In genomic region chr2:41836944-41837343, GRCh38 we compare ENCODE assay signal across 9 cellular contexts.
DNase-seq lines count a peak whose midpoint lies in the region; ATAC-seq, FAIRE-seq and TF ChIP-seq lines count a peak whose summit lies in the region.
"Had no signal": no experiment of that assay in that cellular context is flagged by ENCODE, and none has a peak within 500 bp of the region (broad histone marks: within the 10 kb centered on the region; RNA-seq: fewer than 3 reads in every experiment).

No MANE protein-coding gene starts in this region.

- H3K4ac ChIP-seq in mesenchymal stem cell (ENCODE audit: low read depth in 1 of 2, low read length in 2 of 2), result no peak overlapping the region

- H3K4me1 Mint-ChIP-seq in astrocyte (ENCODE audit: low read depth, unreplicated experiment), result no peaks in the 10 kb centered on the region
- H3K4me1 Mint-ChIP-seq in chondrocyte (ENCODE audit: low read depth), result peaks cover 13% of the 10 kb centered on the region

- no peak overlapping the region for H3K23ac ChIP-seq in mesenchymal stem cell (ENCODE audit: low read length in 2 of 2)

- H3K4me3 Mint-ChIP-seq in astrocyte (ENCODE audit: unreplicated experiment), result no peak overlapping the region
- H3K4me3 Mint-ChIP-seq in chondrocyte (ENCODE audit: unreplicated experiment), result no peak overlapping the region
- H3K4me3 Mint-ChIP-seq: T-helper 2 cell treated with Interferon-gamma antibody and Interleukin-4, amounts not matched to agents 5 μg/mL and 100 μg/mL, for 36 hours had no signal

- no peak overlapping the region for H2BK15ac ChIP-seq in mesenchymal stem cell (ENCODE audit: low read depth, poor library complexity, severe bottlenecking)

- H3K4me2 ChIP-seq in astrocyte (ENCODE audit: low read length) (no peak overlapping the region), mesenchymal stem cell (ENCODE audit: low read length, poor library complexity, severe bottlenecking) (no peak overlapping the region)

- H4K91ac ChIP-seq in mesenchymal stem cell (ENCODE audit: low read length), result no peak overlapping the region

- no peak overlapping the region for H2BK12ac ChIP-seq in mesenchymal stem cell (ENCODE audit: low read length in 2 of 2)

- H2BK5ac ChIP-seq in mesenchymal stem cell (ENCODE audit: low read depth, low read length, poor library complexity, severe bottlenecking), result no peak overlapping the region

- no peak for ATAC-seq in HG02840 (IDR thresholded peaks at IDR 0.05; ENCODE audit: low FRiP score, unreplicated experiment)
- no peak for ATAC-seq in HG03175 (IDR thresholded peaks at IDR 0.05; ENCODE audit: unreplicated experiment)

- H2BK120ac ChIP-seq in mesenchymal stem cell (ENCODE audit: low read depth, low read length), result no peak overlapping the region

- TF ChIP-seq CTCF in astrocyte (IDR thresholded peaks at IDR 0.05; ENCODE audit: insufficient read depth, low read depth, low read length) (no peak), chondrocyte (IDR thresholded peaks at IDR 0.05) (no peak)

- DNase-seq in GM03348 (ENCODE audit: low spot score) (peak; percentile 20), MG63 (peak; percentile 8), astrocyte (ENCODE audit: low read depth) (peak; percentile 36), mesenchymal stem cell (peak; percentile 60), chondrocyte (ENCODE audit: low spot score) (no peak)
- no peak for DNase-seq in stimulated activated CD4-positive, alpha-beta T cell treated with anti-CD3 and anti-CD28 coated beads, Interleukin-2, amount 100 ng/mL, for 48 hours

- H3K27ac Mint-ChIP-seq in astrocyte (ENCODE audit: unreplicated experiment) (no peak overlapping the region), chondrocyte (ENCODE audit: unreplicated experiment) (no peak overlapping the region)
- H3K27ac Mint-ChIP-seq: T-helper 2 cell treated with Interferon-gamma antibody and Interleukin-4, amounts not matched to agents 5 μg/mL and 100 μg/mL, for 36 hours had no signal

- no peak overlapping the region for H3K18ac ChIP-seq in mesenchymal stem cell (ENCODE audit: low read depth in 1 of 2, low read length in 2 of 2)

- H4K20me1 ChIP-seq in astrocyte (ENCODE audit: insufficient read depth, low read length), result no peaks in the 10 kb centered on the region

- H3K79me1 ChIP-seq in mesenchymal stem cell (replicated peaks; ENCODE audit: low read length, poor library complexity, severe bottlenecking), result no peaks in the 10 kb centered on the region

- H3K36me3 ChIP-seq in MG63 (no peaks in the 10 kb centered on the region), astrocyte (ENCODE audit: insufficient read depth, low read length) (no peaks in the 10 kb centered on the region), mesenchymal stem cell (ENCODE audit: control insufficient read depth in 1 of 2, insufficient read depth in 2 of 2, low read depth in 1 of 2, low read length in 2 of 2) (no peaks in the 10 kb centered on the region)

- H3K36me3 Mint-ChIP-seq in astrocyte (ENCODE audit: low read depth, unreplicated experiment), result no peaks in the 10 kb centered on the region
- no peaks in the 10 kb centered on the region for H3K36me3 Mint-ChIP-seq in chondrocyte (ENCODE audit: low read depth)

- H3K14ac ChIP-seq in mesenchymal stem cell (ENCODE audit: low read length in 2 of 2), result no peak overlapping the region

- no peak overlapping the region for H2AK5ac ChIP-seq in mesenchymal stem cell (ENCODE audit: low read length, severe bottlenecking)

- H2AFZ ChIP-seq in astrocyte (ENCODE audit: low read depth, low read length) (no peak overlapping the region), mesenchymal stem cell (ENCODE audit: low read depth, low read length) (no peak overlapping the region)

- no peaks in the 10 kb centered on the region for H3K9me3 ChIP-seq in MG63
- no peaks in the 10 kb centered on the region for H3K9me3 ChIP-seq in astrocyte (ENCODE audit: insufficient read depth, low read depth, low read length)
- no peaks in the 10 kb centered on the region for H3K9me3 ChIP-seq in mesenchymal stem cell (ENCODE audit: control insufficient read depth, low read length)

- H3K27ac ChIP-seq in astrocyte (ENCODE audit: low read depth, low read length), result no peak overlapping the region
- H3K27ac ChIP-seq in mesenchymal stem cell (ENCODE audit: low read length, poor library complexity, severe bottlenecking), result no peak overlapping the region

- no peaks in the 10 kb centered on the region for H3K79me2 ChIP-seq in astrocyte (ENCODE audit: insufficient read depth, low read length)

- H3K9me3 Mint-ChIP-seq in astrocyte (ENCODE audit: unreplicated experiment), result no peaks in the 10 kb centered on the region
- no peaks in the 10 kb centered on the region for H3K9me3 Mint-ChIP-seq in chondrocyte (ENCODE audit: low read depth)
- H3K9me3 Mint-ChIP-seq: T-helper 2 cell treated with Interferon-gamma antibody and Interleukin-4, amounts not matched to agents 5 μg/mL and 100 μg/mL, for 36 hours had no signal

- H4K8ac ChIP-seq in mesenchymal stem cell (ENCODE audit: low read length), result no peak overlapping the region

- H3K4me1 ChIP-seq in astrocyte (ENCODE audit: insufficient read depth, low read length) (no peaks in the 10 kb centered on the region), mesenchymal stem cell (ENCODE audit: control insufficient read depth, insufficient read depth, low read depth, low read length) (peaks cover 2% of the 10 kb centered on the region)

- H3K27me3 ChIP-seq in MG63, result peaks cover 7% of the 10 kb centered on the region
- peaks cover 3% of the 10 kb centered on the region for H3K27me3 ChIP-seq in astrocyte (ENCODE audit: insufficient read depth, low read length)
- peaks cover 4 to 22% of the 10 kb centered on the region in 2 experiments for H3K27me3 ChIP-seq in mesenchymal stem cell (ENCODE audit: control insufficient read depth in 1 of 2, insufficient read depth in 1 of 2, low read length in 2 of 2)

- no peak for FAIRE-seq in astrocyte (lab: Jason Lieb, UNC)

- H3K27me3 Mint-ChIP-seq in astrocyte (ENCODE audit: low read depth, unreplicated experiment) (peaks cover 29% of the 10 kb centered on the region), chondrocyte (ENCODE audit: low read depth) (peaks cover 39% of the 10 kb centered on the region)

- no peak overlapping the region for H3K4me3 ChIP-seq in MG63
- no peak overlapping the region for H3K4me3 ChIP-seq in astrocyte (ENCODE audit: insufficient read depth, low read depth, low read length)
- no peak overlapping the region for H3K4me3 ChIP-seq in mesenchymal stem cell (ENCODE audit: insufficient read depth in 1 of 2, low read depth in 1 of 2, low read length in 2 of 2)

- no peak overlapping the region for H3K9ac ChIP-seq in astrocyte (ENCODE audit: low read length)
- no peak overlapping the region for H3K9ac ChIP-seq in mesenchymal stem cell (ENCODE audit: low read length)

- WGBS in mesenchymal stem cell, result 24% methylated on average over 4 of the region's 4 CpGs

Comparison
In these comparisons a context has a peak if more than half of its experiments do, and no peak if none do; other contexts are left out.
1. DNase-seq: peak in GM03348 (single experiment), MG63 (single experiment), astrocyte (single experiment) and mesenchymal stem cell (single experiment); none in chondrocyte (single experiment) and stimulated activated CD4-positive, alpha-beta T cell treated with anti-CD3 and anti-CD28 coated beads, Interleukin-2, amount 100 ng/mL, for 48 hours (0 of 2).